Comparison of ENCODE assay signal across 8 cellular contexts in genomic region chr18:79393181-79393598, GRCh38. TPM values are rescaled to one million over a fixed set of nuclear protein-coding genes. Genes with fewer than 3 reads are reported as not detected.
DNase-seq lines count a peak whose midpoint lies in the region; FAIRE-seq and TF ChIP-seq lines count a peak whose summit lies in the region.

No MANE protein-coding gene starts in this region.

- H3K56ac ChIP-seq in H1 (replicated peaks; ENCODE audit: insufficient read length, low read depth, low read length), result no peak overlapping the region

- H4K91ac ChIP-seq in H1 (replicated peaks; ENCODE audit: insufficient read length, low read length), result no peak overlapping the region

- H3K9me3 ChIP-seq in OCI-LY3 (ENCODE audit: insufficient read depth, low read length), result no peaks in the 10 kb centered on the region
- no peaks in the 10 kb centered on the region for H3K9me3 ChIP-seq in H1 (ENCODE audit: insufficient read depth in 2 of 2, low read depth in 1 of 2, low read length in 1 of 2)
- H3K9me3 ChIP-seq in neural cell (ENCODE audit: low read length), result no peaks in the 10 kb centered on the region
- H3K9me3 ChIP-seq in BE2C, result no peaks in the 10 kb centered on the region

- H3K4me3 ChIP-seq in OCI-LY3 (ENCODE audit: low read length) (peak overlapping the region; percentile 79), H1 (ENCODE audit: extremely low read depth in 1 of 4, insufficient read depth in 2 of 4, low read depth in 3 of 4, low read length in 4 of 4) (peak overlapping the region; percentile 9 to 66 (median 30); a peak in 7 of 8 replicates), neural cell (ENCODE audit: low read length) (peak overlapping the region; percentile 58), BE2C (ENCODE audit: low read depth, low read length) (no peak overlapping the region)

- no peak overlapping the region for H4K5ac ChIP-seq in H1 (ENCODE audit: insufficient read length, low read depth, low read length)

- H3K4me2 ChIP-seq in OCI-LY3 (ENCODE audit: low read length), result peak overlapping the region; percentile 96
- peak overlapping the region; percentile 74 to 78 for H3K4me2 ChIP-seq in H1 (ENCODE audit: insufficient read depth in 1 of 2, low read depth in 2 of 2, low read length in 2 of 2)
- no peak overlapping the region for H3K4me2 ChIP-seq in neural cell (ENCODE audit: low read length)

- peaks cover 2% of the 10 kb centered on the region; the same call in 1 of the 2 replicates for H3K23me2 ChIP-seq in H1 (ENCODE audit: low read depth, low read length)

- H3K79me1 ChIP-seq in H1 (ENCODE audit: low read depth, low read length), result no peaks in the 10 kb centered on the region

- no peak overlapping the region for H2BK120ac ChIP-seq in H1 (replicated peaks; ENCODE audit: low read depth, low read length)

- no peak for FAIRE-seq in H1 (lab: Jason Lieb, UNC)

- no peak overlapping the region for H2AK5ac ChIP-seq in H1 (ENCODE audit: low read depth, low read length)

- peak; percentile 25 for DNase-seq in ELF-1 (ENCODE audit: low read depth, low spot score)
- no peak for DNase-seq in H1 (ENCODE audit: low read depth in 1 of 2, low spot score in 2 of 2)
- no peak for DNase-seq in 8988T
- no peak for DNase-seq in KG1 (lab: John Stamatoyannopoulos, UW)
- no peak for DNase-seq in BE2C
- no peak for DNase-seq in NCI-H2107 treated with DMSO at 0.1 percent for 48 hours (lab: John Stamatoyannopoulos, UW; ENCODE audit: unreplicated experiment)

- H3K23ac ChIP-seq in H1 (ENCODE audit: insufficient read length), result no peak overlapping the region

- 10% methylated on average over 23 of the region's 30 CpGs; no CpG with 5 or more reads in 1 of the 2 experiments for WGBS in H1 (ENCODE audit: extremely low coverage in 1 of 2, insufficient coverage in 1 of 2, insufficient read length in 1 of 2, insufficient replicate concordance in 2 of 2, low coverage in 1 of 2, low lambda C conversion rate in 2 of 2, missing lambda C conversion rate in 1 of 2), 2 experiments

- H3K27ac ChIP-seq in OCI-LY3 (ENCODE audit: low read length), result peak overlapping the region; percentile 36
- no peak overlapping the region for H3K27ac ChIP-seq in H1 (ENCODE audit: low read depth, low read length)
- no peak overlapping the region for H3K27ac ChIP-seq in neural cell (ENCODE audit: low read length)

- no peaks in the 10 kb centered on the region for H3F3A ChIP-seq in neural cell (ENCODE audit: insufficient read depth, low read length, poor library complexity, severe bottlenecking)

- H3K27me3 ChIP-seq in OCI-LY3 (ENCODE audit: low read depth, low read length) (peaks cover 16% of the 10 kb centered on the region), H1 (replicated peaks in 1 of 4; ENCODE audit: control insufficient read depth in 3 of 4, extremely low read depth in 1 of 4, insufficient read depth in 3 of 4, low read length in 3 of 4) (peaks cover 32 to 61% (median 51%) of the 10 kb centered on the region in 4 experiments), neural cell (ENCODE audit: insufficient read depth, low read depth, low read length) (peaks cover 61% of the 10 kb centered on the region), BE2C (peaks cover 58% of the 10 kb centered on the region)

- peak overlapping the region; percentile 68 for H2AFZ ChIP-seq in OCI-LY3 (ENCODE audit: low read depth, low read length)
- H2AFZ ChIP-seq in H1 (ENCODE audit: low read length), result no peak overlapping the region
- H2AFZ ChIP-seq in neural cell (ENCODE audit: low read depth, low read length), result no peak overlapping the region

- CTCF ChIA-PET in H1 (lab: Charles Lee; ENCODE audit: partially characterized antibody), result interaction anchor here (1.0 to 8.9 kb wide), 4 partner anchors 13 to 130 kb away, joined by 3 to 62 read pairs (median 4); no protein-coding TSS in a partner anchor

- no peak overlapping the region for H4K8ac ChIP-seq in H1 (ENCODE audit: extremely low read depth, insufficient read depth, low read length)

- H3K14ac ChIP-seq in H1 (ENCODE audit: insufficient read length), result no peak overlapping the region

- no peak overlapping the region for H2BK20ac ChIP-seq in H1 (ENCODE audit: low read length)

- no peaks in the 10 kb centered on the region for H3K9me2 ChIP-seq in neural cell (ENCODE audit: insufficient read depth, low read length)

- no peak overlapping the region for H2BK12ac ChIP-seq in H1 (ENCODE audit: low read depth, low read length)

- H3K4me1 ChIP-seq in OCI-LY3 (ENCODE audit: low read length) (peaks cover 35% of the 10 kb centered on the region), H1 (replicated peaks in 1 of 4; ENCODE audit: control insufficient read depth in 3 of 4, insufficient read depth in 4 of 4, low read length in 3 of 4) (peaks cover 0 to 12% (median 7%) of the 10 kb centered on the region in 4 experiments; a peak in 5 of 7 replicates), BE2C (no peaks in the 10 kb centered on the region)

- no peak for TF ChIP-seq POLR2A in H1 (IDR thresholded peaks at IDR 0.05; ENCODE audit: control extremely low read depth in 1 of 2, low read depth in 2 of 2, low read length in 2 of 2)

- H3K9ac ChIP-seq in OCI-LY3 (ENCODE audit: low read length), result peak overlapping the region; percentile 74
- 0 out of 7 replicates have a peak overlapping the region, but pooled peaks of 1 of the 4 experiments have one; percentile 4 for H3K9ac ChIP-seq in H1 (replicated peaks in 1 of 4; ENCODE audit: extremely low read depth in 1 of 4, low read depth in 3 of 4, low read length in 3 of 4)
- H3K9ac ChIP-seq in neural cell (ENCODE audit: low read length), result no peak overlapping the region

- H2BK15ac ChIP-seq in H1 (ENCODE audit: low read length), result no peak overlapping the region

- peaks cover 10% of the 10 kb centered on the region for H4K20me1 ChIP-seq in OCI-LY3 (ENCODE audit: insufficient read depth, low read length)
- H4K20me1 ChIP-seq in H1 (replicated peaks in 1 of 2; ENCODE audit: control insufficient read depth in 1 of 2, insufficient read depth in 2 of 2, low read length in 2 of 2), result peaks cover 1 to 2% of the 10 kb centered on the region in 2 experiments
- no peaks in the 10 kb centered on the region for H4K20me1 ChIP-seq in neural cell (ENCODE audit: insufficient read depth)

- no peak overlapping the region for H3K4ac ChIP-seq in H1 (replicated peaks; ENCODE audit: insufficient read length, low read depth, low read length)

- no peak for TF ChIP-seq CTCF in OCI-LY3 (IDR thresholded peaks at IDR 0.05; ENCODE audit: low read depth, low read length)
- TF ChIP-seq CTCF in H1 (IDR thresholded peaks at IDR 0.05; ENCODE audit: control extremely low read depth in 1 of 3, insufficient read depth in 1 of 3, low read depth in 1 of 3, low read length in 3 of 3), result no peak
- no peak for TF ChIP-seq CTCF in neural cell (IDR thresholded peaks at IDR 0.05; ENCODE audit: poor library complexity, severe bottlenecking)
- TF ChIP-seq CTCF in BE2C (IDR thresholded peaks at IDR 0.05; ENCODE audit: low read depth, low read length), result no peak

- TF ChIP-seq EP300 in H1 (IDR thresholded peaks at IDR 0.05; ENCODE audit: borderline replicate concordance in 1 of 2, low read depth in 2 of 2, low read length in 2 of 2), result no peak
- no peak for TF ChIP-seq EP300 in neural cell (conservative IDR thresholded peaks at IDR 0.05; ENCODE audit: poor library complexity, severe bottlenecking)

- TF ChIP-seq RAD21 in H1 (IDR thresholded peaks at IDR 0.05 in 1 of 2, conservative IDR thresholded peaks at IDR 0.05 in 1 of 2; ENCODE audit: low read depth in 2 of 2, low read length in 2 of 2), result no peak
- no peak for TF ChIP-seq RAD21 in neural cell (conservative IDR thresholded peaks at IDR 0.05)

- H3K36me3 ChIP-seq in OCI-LY3 (replicated peaks; ENCODE audit: low read depth, low read length), result peaks cover 10% of the 10 kb centered on the region
- H3K36me3 ChIP-seq in H1 (ENCODE audit: control insufficient read depth in 2 of 4, insufficient read depth in 4 of 4, low read length in 3 of 4), result no peaks in the 10 kb centered on the region; a peak in 1 of 8 replicates
- H3K36me3 ChIP-seq in neural cell (ENCODE audit: insufficient read depth, low read length), result no peaks in the 10 kb centered on the region
- no peaks in the 10 kb centered on the region for H3K36me3 ChIP-seq in BE2C

- POLR2A ChIA-PET in H1 (lab: Charles Lee; ENCODE audit: partially characterized antibody), result interaction anchor here (1.1 to 1.6 kb wide), 4 partner anchors 9 to 13 kb away, joined by 3 to 6 read pairs (median 3); no protein-coding TSS in a partner anchor

- peaks cover 18% of the 10 kb centered on the region for H3K79me2 ChIP-seq in OCI-LY3 (ENCODE audit: low read length)
- no peaks in the 10 kb centered on the region for H3K79me2 ChIP-seq in H1 (ENCODE audit: control insufficient read depth in 1 of 2, insufficient read depth in 2 of 2, low read length in 2 of 2)
- no peaks in the 10 kb centered on the region for H3K79me2 ChIP-seq in neural cell (replicated peaks; ENCODE audit: insufficient read depth, low read length)

- H2BK5ac ChIP-seq in H1 (ENCODE audit: low read depth, low read length), result no peak overlapping the region

- H3K18ac ChIP-seq in H1 (ENCODE audit: extremely low read depth, low read length), result no peak overlapping the region; the same call in 1 of the 2 replicates

TF ChIP-seq in H1, 55 proteins besides CTCF, POLR2A, EP300 and RAD21 (continues in another document):
- TF ChIP-seq NANOG (IDR thresholded peaks at IDR 0.05; ENCODE audit: insufficient read depth, low read depth, low read length, poor library complexity, severe bottlenecking) (no peak), SRF (IDR thresholded peaks at IDR 0.05; ENCODE audit: low read depth, low read length) (no peak), RFX5 (IDR thresholded peaks at IDR 0.05; ENCODE audit: borderline replicate concordance, low read depth, low read length) (no peak), BRCA1 (IDR thresholded peaks at IDR 0.05; ENCODE audit: low read depth, low read length) (no peak)

TF ChIP-seq in neural cell, 6 proteins besides CTCF, POLR2A, EP300 and RAD21 (continues in another document):
- TF ChIP-seq SMC3 (conservative IDR thresholded peaks at IDR 0.05; ENCODE audit: poor library complexity), result no peak
- TF ChIP-seq MXI1 (conservative IDR thresholded peaks at IDR 0.05; ENCODE audit: poor library complexity, severe bottlenecking), result no peak

RNA-seq across cellular contexts. Expression of gene NFATC1, which starts 2.5 kb away (rescaled TPM):
- 6.6 and 6.8 TPM in 2 replicates for total RNA-seq in H1 (2021; fragmentation: NEBNext Ultra II Directional; extraction: Animal tissue kit (Norgen Biotek cat#: 25700))
- 2.0 and 3.2 TPM in 2 replicates for polyA plus RNA-seq in H1 (2011; rRNA removed)
- polyA plus RNA-seq in H1 (2011; cell fraction: cytosol; rRNA removed), result 1.4 TPM
- polyA plus RNA-seq in H1 (2011; cell fraction: nucleus; rRNA removed), result 4.2 TPM
- 4.8 to 6.0 TPM (median 5.5 TPM) in 4 replicates for polyA plus RNA-seq in H1 (2012, experiment 1 of 2)
- 4.5 TPM for polyA plus RNA-seq in H1 (2012, experiment 2 of 2)
- 3.5 TPM for polyA plus RNA-seq in H1 (2013, experiment 1 of 2)
- 3.6 TPM for polyA plus RNA-seq in H1 (2013, experiment 2 of 2)
- 2.4 and 2.8 TPM in 2 replicates for polyA minus RNA-seq in H1 (2011; rRNA and poly(A)+ RNA removed)
- 7.3 TPM for polyA minus RNA-seq in H1 (2011; cell fraction: cytosol; rRNA and poly(A)+ RNA removed)
- polyA minus RNA-seq in H1 (2011; cell fraction: nucleus; rRNA and poly(A)+ RNA removed), result 8.7 TPM
- polyA plus RNA-seq in neural cell, result 0.37 TPM in 1 of 2 replicates, not detected in the other
- polyA minus RNA-seq in neural cell, result 0.81 and 1.7 TPM in 2 replicates
- polyA plus RNA-seq in BE2C (2012; ENCODE audit: insufficient read depth, insufficient read length, low read depth), result 2.1 TPM
